In the genomic region with DNA sequence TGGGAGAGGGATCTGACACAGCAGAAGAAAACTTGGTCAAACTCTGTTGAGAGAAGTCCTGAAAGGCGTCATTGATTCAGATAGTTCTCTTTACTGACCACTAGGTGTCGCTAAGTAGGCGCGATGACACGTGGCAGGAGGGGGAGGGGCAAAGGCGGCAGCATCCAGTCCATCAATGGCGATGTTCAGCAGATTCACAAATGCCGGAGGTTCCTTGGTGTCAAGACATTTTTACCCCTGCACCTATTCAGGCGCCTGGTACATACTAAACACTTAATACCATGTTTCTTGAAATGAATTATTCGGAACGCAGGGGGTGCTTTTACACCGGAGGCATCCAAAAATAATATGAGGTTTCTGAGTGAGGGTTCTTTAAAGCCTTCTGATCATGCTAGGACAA, we compare ENCODE assay signal across 8 cellular contexts. TPM values are rescaled to one million over a fixed set of nuclear protein-coding genes. Genes with fewer than 3 reads are reported as not detected.
DNase-seq lines count a peak whose midpoint lies in the region; ATAC-seq and TF ChIP-seq lines count a peak whose summit lies in the region.

No MANE protein-coding gene starts in this region.

- peaks cover 18% of the 10 kb centered on the region for H3K36me3 Mint-ChIP-seq in dendritic cell treated with granulocyte-macrophage colony-stimulating factor and Interleukin-4, amounts not matched to agents 40 ng/mL and 50 ng/mL, for 4 days (ENCODE audit: low read depth)

- H3K9me3 ChIP-seq in AG04450 (ENCODE audit: control insufficient read depth, insufficient read depth, low read length) (no peaks in the 10 kb centered on the region), lung (ENCODE audit: control insufficient read depth in 2 of 2, insufficient read depth in 1 of 2, low read length in 1 of 2) (no peaks in the 10 kb centered on the region)

- no peaks in the 10 kb centered on the region for H3K9me3 Mint-ChIP-seq in dendritic cell treated with granulocyte-macrophage colony-stimulating factor and Interleukin-4, amounts not matched to agents 40 ng/mL and 50 ng/mL, for 4 days

- POLR2A ChIA-PET in AG04450 (lab: Yijun Ruan, JAX), result no interaction called here

- H3K27me3 ChIP-seq in AG04450 (ENCODE audit: control insufficient read depth, insufficient read depth, low read length) (no peaks in the 10 kb centered on the region), lung (ENCODE audit: control insufficient read depth, insufficient read depth) (no peaks in the 10 kb centered on the region)

- H3K4me1 ChIP-seq in lung (ENCODE audit: control insufficient read depth in 2 of 2, insufficient read depth in 2 of 2, low read length in 2 of 2), result peaks cover 0 to 2% of the 10 kb centered on the region in 2 donors

- peak; percentile 32 for ATAC-seq in GM18858 (IDR thresholded peaks at IDR 0.05; ENCODE audit: unreplicated experiment)
- peak; percentile 52 for ATAC-seq in HG03159 (IDR thresholded peaks at IDR 0.05; ENCODE audit: unreplicated experiment)
- peak; percentile 81 for ATAC-seq in lung (ENCODE audit: insufficient read depth, low FRiP score)

- CTCF ChIA-PET in AG04450 (lab: Charles Lee), result no interaction called here

- no peaks in the 10 kb centered on the region for H3K27me3 Mint-ChIP-seq in dendritic cell treated with granulocyte-macrophage colony-stimulating factor and Interleukin-4, amounts not matched to agents 40 ng/mL and 50 ng/mL, for 4 days

- H3K36me3 ChIP-seq in lung (ENCODE audit: control insufficient read depth in 2 of 2, insufficient read depth in 2 of 2, low read length in 2 of 2), result no peaks in the 10 kb centered on the region

- H3K4me3 Mint-ChIP-seq in dendritic cell treated with granulocyte-macrophage colony-stimulating factor and Interleukin-4, amounts not matched to agents 40 ng/mL and 50 ng/mL, for 4 days, result peak overlapping the region; percentile 55

- H3K4me3 ChIP-seq in AG04450 (ENCODE audit: low read depth, low read length) (no peak overlapping the region), lung (no peak overlapping the region)

- H3K27ac Mint-ChIP-seq in dendritic cell treated with granulocyte-macrophage colony-stimulating factor and Interleukin-4, amounts not matched to agents 40 ng/mL and 50 ng/mL, for 4 days, result peak overlapping the region; percentile 99

- intact Hi-C loops in dendritic cell treated with granulocyte-macrophage colony-stimulating factor and Interleukin-4, amounts not matched to agents 40 ng/mL and 50 ng/mL, for 4 days (cut with micrococcal nuclease), result loop anchor here (1.0 to 2.0 kb wide), 2 partner anchors 25 to 79 kb away; no protein-coding TSS in a partner anchor

- DNase-seq in AG04450 (ENCODE audit: low read depth, low spot score) (no peak), NCI-H526 (lab: John Stamatoyannopoulos, UW) (peak; percentile 68 to 92), lung (ENCODE audit: low spot score) (peak; percentile 80)
- DNase-seq in activated CD4-positive, alpha-beta T cell treated with anti-CD3 and anti-CD28 coated beads for 4 hours, result peak; percentile 84 to 86
- DNase-seq in stimulated activated CD8-positive, alpha-beta memory T cell treated with anti-CD3 and anti-CD28 coated beads, Interleukin-15, amount 100 ng/mL, for 4 hours (ENCODE audit: low read depth in 2 of 2), result peak; percentile 56 to 66

- whole genome bisulfite sequencing in lung, 2 donors, result 14 to 19% methylated on average over 12 of the region's 12 CpGs

- no peak overlapping the region for H3K27ac ChIP-seq in AG04450 (ENCODE audit: low read depth, low read length)
- no peak overlapping the region for H3K27ac ChIP-seq in lung (ENCODE audit: low read depth in 1 of 2, low read length in 1 of 2)

- peak; percentile 59 for TF ChIP-seq CTCF in AG04450 (IDR thresholded peaks at IDR 0.05; ENCODE audit: low read depth, low read length)
- TF ChIP-seq CTCF in lung (IDR thresholded peaks at IDR 0.05; ENCODE audit: control extremely low read depth, extremely low read depth), result peak; percentile 86

- peaks cover 35% of the 10 kb centered on the region for H3K4me1 Mint-ChIP-seq in dendritic cell treated with granulocyte-macrophage colony-stimulating factor and Interleukin-4, amounts not matched to agents 40 ng/mL and 50 ng/mL, for 4 days (ENCODE audit: low read depth)

RNA-seq across cellular contexts. Expression of a gene that starts 3.0 kb away (rescaled TPM):
- polyA plus RNA-seq in AG04450 (2011; rRNA removed), result 0.06 TPM in 2 replicates
- not detected in 2 replicates for polyA minus RNA-seq in AG04450 (2011; rRNA and poly(A)+ RNA removed)
- total RNA-seq in lung, result 10 to 100 TPM; 25.9 to 29.0 TPM
- 100 to 1,000 TPM in 1 of 2 donors, 1 to 10 TPM in 1; 8.2 to 181 TPM for polyA plus RNA-seq in lung

RNA-seq across cellular contexts. Expression of a gene that starts 42.3 kb away (rescaled TPM):
- polyA plus RNA-seq in AG04450 (2011; rRNA removed), result 56.3 and 61.6 TPM in 2 replicates
- polyA minus RNA-seq in AG04450 (2011; rRNA and poly(A)+ RNA removed), result 30.8 and 42.4 TPM in 2 replicates
- 10 to 100 TPM; 13.6 to 29.3 TPM for total RNA-seq in lung
- polyA plus RNA-seq in lung, result 10 to 100 TPM in 1 of 2 donors, 1 to 10 TPM in 1; 9.0 to 15.4 TPM
